In the genomic region with DNA sequence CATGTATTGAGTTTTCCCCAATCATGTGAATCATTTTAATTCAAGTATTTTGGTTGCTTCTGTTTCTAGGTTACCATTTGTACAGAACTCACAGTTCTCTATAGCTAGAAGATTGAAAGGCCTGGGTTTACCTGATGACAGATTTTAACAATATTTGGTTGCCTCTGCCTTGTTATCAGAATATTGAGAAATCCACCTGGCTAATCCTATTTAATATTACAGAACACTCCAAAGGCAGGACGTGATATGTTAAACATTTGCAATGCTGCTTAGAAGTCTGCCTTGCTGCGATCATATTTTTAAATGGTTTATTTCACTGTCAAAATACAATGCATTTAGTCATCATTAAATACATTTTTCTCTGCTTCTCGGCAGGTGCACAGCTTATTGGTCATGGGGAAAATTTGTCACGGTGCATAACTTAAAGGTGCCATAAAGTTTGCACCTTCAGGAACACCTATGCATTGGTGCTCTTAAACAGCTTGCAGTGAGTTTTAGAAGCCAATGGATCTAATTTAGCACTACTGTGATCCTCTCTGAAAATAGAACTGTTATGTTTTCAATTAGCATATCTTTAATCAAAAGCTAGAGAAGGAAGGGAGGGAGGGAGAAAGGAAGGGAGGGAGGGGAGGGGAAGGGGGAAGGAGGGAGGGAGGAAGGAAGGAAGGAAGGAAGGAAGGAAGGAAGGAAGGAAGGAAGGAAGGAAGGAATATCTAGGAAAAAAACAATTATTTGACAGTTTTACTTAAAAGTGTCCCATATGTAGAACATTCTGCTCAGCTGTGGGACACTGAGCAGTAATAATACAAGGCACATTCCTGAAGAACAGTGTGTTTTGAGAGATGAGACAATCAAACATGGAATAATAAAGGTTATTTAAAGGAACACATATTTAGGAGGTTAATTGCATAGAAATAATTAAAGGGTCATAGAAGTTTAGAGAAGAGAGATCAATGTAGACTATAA, we compare ENCODE assay signal across 23 cellular contexts. TPM values are rescaled to one million over a fixed set of nuclear protein-coding genes. Genes with fewer than 3 reads are reported as not detected.
DNase-seq lines count a peak whose midpoint lies in the region; ATAC-seq and TF ChIP-seq lines count a peak whose summit lies in the region.
"Had no signal": no experiment of that assay in that cellular context is flagged by ENCODE, and none has a peak within 500 bp of the region (broad histone marks: within the 10 kb centered on the region; RNA-seq: fewer than 3 reads in every experiment).

No MANE protein-coding gene starts in this region.

- H3K9me3 Mint-ChIP-seq in activated CD4-positive, alpha-beta T cell treated with anti-CD3 and anti-CD28 coated beads, Interleukin-2, amount 10 ng/mL, durations not matched to agents 24 days and 14 days, result no peaks in the 10 kb centered on the region
- H3K9me3 Mint-ChIP-seq: CD4-positive, alpha-beta T cell; CD8-positive, alpha-beta T cell had no signal

- POLR2A ChIA-PET in A673 (lab: Charles Lee; ENCODE audit: low non-redundant PET), result interaction anchor here (0.5 to 0.7 kb wide), 5 partner anchors 13 to 490 kb away, joined by 3 to 20 read pairs (median 3); a partner anchor contains a TSS

- H3K9ac ChIP-seq in SK-N-MC (ENCODE audit: insufficient read length), result peak overlapping the region; percentile 71
- H3K9ac ChIP-seq: BLaER1 treated with 17β-estradiol and CSF1 and Interleukin-3, amounts not matched to agents 10 nM and 100 nM had no signal

- no peak overlapping the region for H3K27ac Mint-ChIP-seq in activated CD4-positive, alpha-beta T cell treated with anti-CD3 and anti-CD28 coated beads, Interleukin-2, amount 10 ng/mL, durations not matched to agents 24 days and 14 days
- H3K27ac Mint-ChIP-seq: B cell; CD4-positive, alpha-beta T cell; CD8-positive, alpha-beta T cell had no signal

- no peaks in the 10 kb centered on the region for H3K27me3 ChIP-seq in A673 (replicated peaks; ENCODE audit: insufficient read depth, low read depth, low read length, poor library complexity)
- H3K27me3 ChIP-seq: BLaER1 treated with 17β-estradiol and CSF1 and Interleukin-3, amounts not matched to agents 10 nM and 100 nM had no signal

- H3K4me3 ChIP-seq in A673 (ENCODE audit: low read depth, low read length, poor library complexity, severe bottlenecking) (no peak overlapping the region), SK-N-MC (peak overlapping the region; percentile 69)
- H3K4me3 ChIP-seq: BLaER1 treated with 17β-estradiol and CSF1 and Interleukin-3, amounts not matched to agents 10 nM and 100 nM; GM12878 had no signal

- peaks cover 49% of the 10 kb centered on the region for H3K4me1 ChIP-seq in A673 (ENCODE audit: insufficient read depth, low read length, poor library complexity, severe bottlenecking)

- peak; percentile 91 for DNase-seq in A673 (ENCODE audit: low spot score)
- peak; percentile 98 for DNase-seq in SK-N-MC (ENCODE audit: low read depth, low spot score)
- DNase-seq in left lobe of liver (ENCODE audit: low spot score), result no peak
- DNase-seq in NK-92 treated with Interleukin-12 subunit alpha and Interleukin-12 subunit beta, amount 100 ng/mL, for 24 hours (lab: John Stamatoyannopoulos, UW), result no peak
- no peak for DNase-seq in COLO829 (ENCODE audit: low spot score)
- DNase-seq in activated CD4-positive, alpha-beta T cell treated with anti-CD3 and anti-CD28 coated beads, Interleukin-2, amount 10 ng/mL, durations not matched to agents 24 days and 14 days, result no peak
- DNase-seq: 8988T; AML-193; CD4-positive, alpha-beta T cell; CD8-positive, alpha-beta T cell; COR-L47; DMS 273 treated with DMSO at 0.1 percent for 48 hours; DMS153; DMS53; DMS79; DND-41; EL; GDM1 had no signal

- H3K36me3 ChIP-seq in A673 (ENCODE audit: insufficient read depth, low read length, poor library complexity, severe bottlenecking) (no peaks in the 10 kb centered on the region), SK-N-MC (ENCODE audit: insufficient read depth, low read length) (no peaks in the 10 kb centered on the region; the same call in 1 of the 2 replicates)
- H3K36me3 ChIP-seq: BLaER1 treated with 17β-estradiol and CSF1 and Interleukin-3, amounts not matched to agents 10 nM and 100 nM had no signal

- H3K9me3 ChIP-seq in A673 (ENCODE audit: low read depth, low read length, poor library complexity, severe bottlenecking) (no peaks in the 10 kb centered on the region), SK-N-MC (ENCODE audit: low read depth, low read length) (no peaks in the 10 kb centered on the region)
- H3K9me3 ChIP-seq: BLaER1 treated with 17β-estradiol and CSF1 and Interleukin-3, amounts not matched to agents 10 nM and 100 nM had no signal

- H3K27ac ChIP-seq in A673 (ENCODE audit: low read depth, low read length, poor library complexity, severe bottlenecking) (peak overlapping the region; percentile 95), SK-N-MC (peak overlapping the region; percentile 98)
- H3K27ac ChIP-seq: BLaER1 treated with 17β-estradiol and CSF1 and Interleukin-3, amounts not matched to agents 10 nM and 100 nM; C4-2B had no signal

- CTCF ChIA-PET in A673 (lab: Charles Lee), result interaction anchor here (0.6 to 1.6 kb wide), 3 partner anchors 10 to 48 kb away, joined by 4 to 6 read pairs (median 6); no protein-coding TSS in a partner anchor

- intact Hi-C loops in A673 (cut with micrococcal nuclease; ENCODE audit: unreplicated experiment), result loop anchor here (1.0 to 5.0 kb wide), 4 partner anchors 79 to 834 kb away; no protein-coding TSS in a partner anchor
- intact Hi-C loops in activated CD4-positive, alpha-beta T cell treated with anti-CD3 and anti-CD28 coated beads, Interleukin-2, amount 10 ng/mL, durations not matched to agents 24 days and 14 days (cut with micrococcal nuclease), result no loop called here

- H3K4me3 Mint-ChIP-seq in activated CD4-positive, alpha-beta T cell treated with anti-CD3 and anti-CD28 coated beads, Interleukin-2, amount 10 ng/mL, durations not matched to agents 24 days and 14 days, result no peak overlapping the region
- H3K4me3 Mint-ChIP-seq: B cell; CD4-positive, alpha-beta T cell; CD8-positive, alpha-beta T cell had no signal

- TSS peak; percentile 95 for BruUV-seq in A673 (replicated peaks; lab: Mats Ljungman, UMichigan)

- peak; percentile 15 for ATAC-seq in left lobe of liver
- ATAC-seq: CD8-positive, alpha-beta T cell; GM12878 had no signal

- H3K36me3 Mint-ChIP-seq in activated CD4-positive, alpha-beta T cell treated with anti-CD3 and anti-CD28 coated beads, Interleukin-2, amount 10 ng/mL, durations not matched to agents 24 days and 14 days (ENCODE audit: low read depth), result no peaks in the 10 kb centered on the region
- H3K36me3 Mint-ChIP-seq: CD8-positive, alpha-beta T cell had no signal

- H3K4me1 Mint-ChIP-seq in activated CD4-positive, alpha-beta T cell treated with anti-CD3 and anti-CD28 coated beads, Interleukin-2, amount 10 ng/mL, durations not matched to agents 24 days and 14 days, result peaks cover 4% of the 10 kb centered on the region

- no peak for TF ChIP-seq CTCF in A673 (conservative IDR thresholded peaks at IDR 0.05; ENCODE audit: low read depth, low read length)

- H3K27me3 Mint-ChIP-seq in activated CD4-positive, alpha-beta T cell treated with anti-CD3 and anti-CD28 coated beads, Interleukin-2, amount 10 ng/mL, durations not matched to agents 24 days and 14 days, result no peaks in the 10 kb centered on the region
- H3K27me3 Mint-ChIP-seq: B cell; CD4-positive, alpha-beta T cell had no signal

RNA-seq across cellular contexts. Expression of a gene that starts 15.5 kb away (rescaled TPM):
- total RNA-seq in A673 (2021), result 380 and 386 TPM in 2 replicates
- total RNA-seq in left lobe of liver, result 58.0 TPM
- total RNA-seq in activated CD4-positive, alpha-beta T cell treated with anti-CD3 and anti-CD28 coated beads, Interleukin-2, amount 10 ng/mL, durations not matched to agents 24 days and 14 days, result 2.2 and 3.6 TPM in 2 replicates
- total RNA-seq: G401 had no signal

Comparison
In these comparisons a context has a peak if more than half of its experiments do, and no peak if none do; other contexts are left out.
1. DNase-seq: peak in A673 (single experiment) and SK-N-MC (single experiment); none in left lobe of liver (single experiment), NK-92 treated with Interleukin-12 subunit alpha and Interleukin-12 subunit beta, amount 100 ng/mL, for 24 hours (single experiment), COLO829 (single experiment) and activated CD4-positive, alpha-beta T cell treated with anti-CD3 and anti-CD28 coated beads, Interleukin-2, amount 10 ng/mL, durations not matched to agents 24 days and 14 days (single experiment).
2. RNA of a gene that starts 15.5 kb away (total RNA-seq): 380 to 386 TPM in A673 and 58.0 TPM in left lobe of liver (single experiment); 2.2 to 3.6 TPM in activated CD4-positive, alpha-beta T cell treated with anti-CD3 and anti-CD28 coated beads, Interleukin-2, amount 10 ng/mL, durations not matched to agents 24 days and 14 days; every median in the first group is over 10 times any median in the second.